In genomic region chr1:225111000-225111399, GRCh38 we compare ENCODE assay signal across 7 cellular contexts.
"Had no signal": no experiment of that assay in that cellular context is flagged by ENCODE, and none has a peak within 500 bp of the region (broad histone marks: within the 10 kb centered on the region; RNA-seq: fewer than 3 reads in every experiment).

No MANE protein-coding gene starts in this region.

- H3K36me3 ChIP-seq: HAP-1 had no signal

- H2AFZ ChIP-seq: GM23248 had no signal

- H3K9me3 ChIP-seq: HAP-1 had no signal

- H3K27ac ChIP-seq: GM23248, KMS-11 had no signal

- H3K4me3 ChIP-seq: GM23248, HAP-1 had no signal

- DNase-seq: GM23248, GOT3, H7, KBM-7 had no signal

- FAIRE-seq: HTR-8/SVneo had no signal

- H3K4me2 ChIP-seq: KMS-11 had no signal

- H3K9ac ChIP-seq: GM23248, KMS-11 had no signal

- H3K4me1 ChIP-seq: HAP-1 had no signal
